ENCODE assay signal across 16 cellular contexts in genomic region chr2:45210466-45211195, GRCh38.
A peak's percentile ranks its signal among the peaks of the same experiment; 100 is the strongest.
DNase-seq lines count a peak whose midpoint lies in the region; ATAC-seq, FAIRE-seq and TF ChIP-seq lines count a peak whose summit lies in the region.
"Had no signal": no experiment of that assay in that cellular context is flagged by ENCODE, and none has a peak within 500 bp of the region (broad histone marks: within the 10 kb centered on the region; RNA-seq: fewer than 3 reads in every experiment).

No MANE protein-coding gene starts in this region.

- peak; percentile 72 for FAIRE-seq in urothelium cell line (lab: Jason Lieb, UNC)
- no peak for FAIRE-seq in HepG2 (lab: Jason Lieb, UNC)
- FAIRE-seq: D721Med, endometrium had no signal

- dilution Hi-C loops in mammary epithelial cell (cut with HindIII; ENCODE audit: low sequenced_read_pairs): no loop called here

- no peaks in the 10 kb centered on the region for H3F3A ChIP-seq in OCI-LY1 (ENCODE audit: insufficient read depth, low read length)

- WGBS in mammary epithelial cell (ENCODE audit: low coverage, missing lambda C conversion rate): 87% methylated on average over 8 of the region's 8 CpGs
- WGBS in HepG2 (ENCODE audit: low lambda C conversion rate): 72% methylated on average over 8 of the region's 8 CpGs

- H2AFZ ChIP-seq in OCI-LY1 (ENCODE audit: low read length) (0 out of 2 replicates have a peak overlapping the region, but pooled peaks have one; percentile 70), mammary epithelial cell (ENCODE audit: low read depth, low read length) (no peak overlapping the region), HepG2 (ENCODE audit: low read length) (no peak overlapping the region)

- no peak overlapping the region for H3K27ac ChIP-seq in breast epithelium
- no peak overlapping the region for H3K27ac ChIP-seq in OCI-LY1 (ENCODE audit: low read depth, low read length, poor library complexity, severe bottlenecking)
- H3K27ac ChIP-seq in mammary epithelial cell (ENCODE audit: insufficient read depth, low read depth, low read length): no peak overlapping the region
- H3K27ac ChIP-seq in HepG2 (ENCODE audit: extremely low read length, insufficient read depth, low read length): no peak overlapping the region
- H3K27ac ChIP-seq: heart left ventricle had no signal

- no peak overlapping the region for H3K4me2 ChIP-seq in OCI-LY1 (ENCODE audit: low read length)
- H3K4me2 ChIP-seq in mammary epithelial cell (ENCODE audit: insufficient read depth, low read depth, low read length): no peak overlapping the region
- no peak overlapping the region for H3K4me2 ChIP-seq in HepG2 (ENCODE audit: low read depth, low read length)

- H3K9me3 Mint-ChIP-seq in MCF 10A (ENCODE audit: unreplicated experiment): no peaks in the 10 kb centered on the region
- H3K9me3 Mint-ChIP-seq: activated naive CD8-positive, alpha-beta T cell treated with anti-CD3 and anti-CD28 coated beads, Interleukin-2, amount 10 ng/mL, durations not matched to agents 7 days and 5 days had no signal

- no peaks in the 10 kb centered on the region for H3K36me3 ChIP-seq in breast epithelium
- H3K36me3 ChIP-seq in OCI-LY1 (ENCODE audit: insufficient read depth, low read length): no peaks in the 10 kb centered on the region
- no peaks in the 10 kb centered on the region for H3K36me3 ChIP-seq in mammary epithelial cell (ENCODE audit: insufficient read depth, low read length)
- H3K36me3 ChIP-seq in HepG2 (replicated peaks in 1 of 2; ENCODE audit: control insufficient read depth in 1 of 2, insufficient read depth in 2 of 2, low read length in 2 of 2): no peaks in the 10 kb centered on the region
- H3K36me3 ChIP-seq: heart left ventricle had no signal

- H3K9me2 ChIP-seq in OCI-LY1 (ENCODE audit: low read depth, low read length): no peaks in the 10 kb centered on the region

- no peak for TF ChIP-seq POLR2A in breast epithelium (IDR thresholded peaks at IDR 0.05)
- TF ChIP-seq POLR2A in HepG2 (IDR thresholded peaks at IDR 0.05; ENCODE audit: insufficient read depth in 1 of 2, low read depth in 2 of 2, low read length in 2 of 2): no peak

- POLR2A ChIA-PET in MCF 10A (lab: Yijun Ruan, JAX) (no interaction called here), HepG2 (lab: Yijun Ruan, JAX) (no interaction called here)

- no peaks in the 10 kb centered on the region for H3K4me1 Mint-ChIP-seq in MCF 10A (ENCODE audit: insufficient read depth, unreplicated experiment)
- H3K4me1 Mint-ChIP-seq: activated naive CD8-positive, alpha-beta T cell treated with anti-CD3 and anti-CD28 coated beads, Interleukin-2, amount 10 ng/mL, durations not matched to agents 7 days and 5 days had no signal

- H3K4me1 ChIP-seq in breast epithelium (no peaks in the 10 kb centered on the region), OCI-LY1 (ENCODE audit: insufficient read depth, low read length, severe bottlenecking) (peaks cover 10% of the 10 kb centered on the region), mammary epithelial cell (ENCODE audit: insufficient read depth, low read length) (no peaks in the 10 kb centered on the region), HepG2 (ENCODE audit: insufficient read depth, low read length) (no peaks in the 10 kb centered on the region)
- H3K4me1 ChIP-seq: heart left ventricle had no signal

- H3K79me2 ChIP-seq in OCI-LY1 (ENCODE audit: insufficient read depth, low read length) (no peaks in the 10 kb centered on the region), mammary epithelial cell (ENCODE audit: insufficient read depth, low read length) (no peaks in the 10 kb centered on the region), HepG2 (ENCODE audit: insufficient read depth, low read length) (no peaks in the 10 kb centered on the region)

- CTCF ChIA-PET in MCF 10A (lab: Yijun Ruan, JAX): interaction anchor here (0.6 kb wide), 1 partner anchor 129 kb away, joined by 3 read pairs; no protein-coding TSS in a partner anchor
- CTCF ChIA-PET in mammary epithelial cell (lab: Charles Lee; ENCODE audit: low non-redundant PET): no interaction called here
- CTCF ChIA-PET in HepG2 (lab: Yijun Ruan, JAX; ENCODE audit: low intra/inter-chr PET ratio, low total read pairs): no interaction called here

- BruUV-seq in MCF 10A (replicated peaks; lab: Mats Ljungman, UMichigan) (no TSS peak), mammary epithelial cell (replicated peaks; lab: Mats Ljungman, UMichigan) (no TSS peak), HepG2 (replicated peaks; lab: Mats Ljungman, UMichigan) (no TSS peak)

- H3K27me3 ChIP-seq in breast epithelium (no peaks in the 10 kb centered on the region), OCI-LY1 (ENCODE audit: insufficient read depth, low read length) (no peaks in the 10 kb centered on the region), mammary epithelial cell (ENCODE audit: insufficient read depth, low read length) (no peaks in the 10 kb centered on the region), HepG2 (ENCODE audit: control insufficient read depth in 1 of 2, insufficient read depth in 2 of 2, low read length in 2 of 2) (peaks cover 0 to 4% of the 10 kb centered on the region in 2 experiments; a peak in 2 of 5 replicates)
- H3K27me3 ChIP-seq: heart left ventricle had no signal

- H3K27ac Mint-ChIP-seq in MCF 10A (ENCODE audit: low read depth, unreplicated experiment): no peak overlapping the region
- H3K27ac Mint-ChIP-seq: activated naive CD8-positive, alpha-beta T cell treated with anti-CD3 and anti-CD28 coated beads, Interleukin-2, amount 10 ng/mL, durations not matched to agents 7 days and 5 days had no signal

- no peaks in the 10 kb centered on the region for H3K9me3 ChIP-seq in breast epithelium
- no peaks in the 10 kb centered on the region for H3K9me3 ChIP-seq in OCI-LY1 (ENCODE audit: low read length)
- no peaks in the 10 kb centered on the region for H3K9me3 ChIP-seq in mammary epithelial cell (replicated peaks; ENCODE audit: insufficient read depth, low read length)
- H3K9me3 ChIP-seq in HepG2 (ENCODE audit: low read length): no peaks in the 10 kb centered on the region
- H3K9me3 ChIP-seq: heart left ventricle had no signal

- no peaks in the 10 kb centered on the region for H3K27me3 Mint-ChIP-seq in MCF 10A (ENCODE audit: insufficient read depth, unreplicated experiment)

- in situ Hi-C loops in mammary epithelial cell (cut with MboI; ENCODE audit: low sequenced_read_pairs in 2 of 2): no loop called here
- in situ Hi-C loops in HepG2 (cut with HindIII; ENCODE audit: extremely low pct_ligation_motif_present, low pct_unique_long_range_greater_than_20kb): no loop called here

- H3K36me3 Mint-ChIP-seq in MCF 10A (ENCODE audit: insufficient read depth, unreplicated experiment): no peaks in the 10 kb centered on the region
- H3K36me3 Mint-ChIP-seq: activated naive CD8-positive, alpha-beta T cell treated with anti-CD3 and anti-CD28 coated beads, Interleukin-2, amount 10 ng/mL, durations not matched to agents 7 days and 5 days had no signal

- no peak overlapping the region for H3K4me3 Mint-ChIP-seq in MCF 10A (ENCODE audit: unreplicated experiment)
- H3K4me3 Mint-ChIP-seq: activated naive CD8-positive, alpha-beta T cell treated with anti-CD3 and anti-CD28 coated beads, Interleukin-2, amount 10 ng/mL, durations not matched to agents 7 days and 5 days had no signal

- intact Hi-C loops in MCF 10A (cut with micrococcal nuclease): no loop called here
- intact Hi-C loops in breast epithelium (cut with DNase I; ENCODE audit: low total_unique reads): no loop called here
- intact Hi-C loops in mammary epithelial cell (cut with micrococcal nuclease): no loop called here
- intact Hi-C loops in HepG2 (cut with micrococcal nuclease; ENCODE audit: unreplicated experiment): no loop called here

- H3K4me3 ChIP-seq in breast epithelium (no peak overlapping the region), OCI-LY1 (ENCODE audit: low read depth, low read length, poor library complexity, severe bottlenecking) (no peak overlapping the region), mammary epithelial cell (replicated peaks in 1 of 3; ENCODE audit: insufficient read depth in 1 of 3, low read depth in 2 of 3, low read length in 3 of 3) (no peak overlapping the region), HepG2 (replicated peaks in 1 of 3; ENCODE audit: insufficient read depth in 1 of 3, low read depth in 2 of 3, low read length in 3 of 3) (no peak overlapping the region)
- H3K4me3 ChIP-seq: heart left ventricle had no signal

- H4K20me1 ChIP-seq in OCI-LY1 (ENCODE audit: insufficient read depth, low read length) (no peaks in the 10 kb centered on the region), mammary epithelial cell (ENCODE audit: insufficient read depth, low read length) (no peaks in the 10 kb centered on the region), HepG2 (ENCODE audit: insufficient read depth, low read length) (no peaks in the 10 kb centered on the region)

- TF ChIP-seq EP300 in HepG2 (IDR thresholded peaks at IDR 0.05; ENCODE audit: low read depth in 2 of 2, low read length in 2 of 2): no peak
- TF ChIP-seq EP300 in HepG2 (CRISPR knock-in tag; IDR thresholded peaks at IDR 0.05; ENCODE audit: borderline replicate concordance): no peak

- H3K9ac ChIP-seq in OCI-LY1 (ENCODE audit: low read length) (no peak overlapping the region), mammary epithelial cell (ENCODE audit: insufficient read depth, low read length) (no peak overlapping the region), HepG2 (ENCODE audit: insufficient read depth, low read depth, low read length) (no peak overlapping the region)

- DNase-seq in MCF 10A (ENCODE audit: unreplicated experiment) (peak; percentile 41), breast epithelium (ENCODE audit: low spot score in 2 of 2) (no peak), mammary epithelial cell (peak; percentile 20), urothelium cell line (ENCODE audit: low spot score) (no peak), HepG2 (ENCODE audit: low spot score) (no peak)
- no peak for DNase-seq in activated CD4-positive, alpha-beta T cell treated with anti-CD3 and anti-CD28 coated beads for 1 hour
- DNase-seq: activated CD4-positive, alpha-beta T cell treated with anti-CD3 and anti-CD28 coated beads for 4 hours; activated naive CD8-positive, alpha-beta T cell treated with anti-CD3 and anti-CD28 coated beads, Interleukin-2, amount 10 ng/mL, durations not matched to agents 7 days and 5 days; activated T-cell treated with anti-CD3 and anti-CD28 coated beads, Interleukin-2, amount 50 U/mL, for 1 hour; heart left ventricle; NCI-H1105; posterior cingulate gyrus had no signal

- ATAC-seq in SK-N-SH treated with all-trans-retinoic acid at 6 μM for 48 hours (no peak), HepG2 (no peak)
- ATAC-seq: heart left ventricle had no signal

- TF ChIP-seq CTCF in MCF 10A (IDR thresholded peaks at IDR 0.05; ENCODE audit: unreplicated experiment) (no peak), breast epithelium (IDR thresholded peaks at IDR 0.05) (no peak), OCI-LY1 (IDR thresholded peaks at IDR 0.05; ENCODE audit: low read length) (no peak), mammary epithelial cell (conservative IDR thresholded peaks at IDR 0.05 in 1 of 2, IDR thresholded peaks at IDR 0.05 in 1 of 2; ENCODE audit: extremely low read depth in 1 of 2, insufficient read depth in 1 of 2, low read depth in 1 of 2, low read length in 2 of 2) (no peak), HepG2 (CRISPR knock-in tag; IDR thresholded peaks at IDR 0.05) (no peak)

- no peak for TF ChIP-seq RAD21 in HepG2 (CRISPR knock-in tag; IDR thresholded peaks at IDR 0.05)

TF ChIP-seq in SK-N-SH treated with all-trans-retinoic acid at 6 μM for 48 hours, 23 proteins besides CTCF, POLR2A, EP300 and RAD21 (continues in another document):
- no peak for TF ChIP-seq ZNF8 (CRISPR knock-in tag; IDR thresholded peaks at IDR 0.05)

Comparison
In these comparisons a context has a peak if more than half of its experiments do, and no peak if none do; other contexts are left out.
1. DNase-seq: peak in MCF 10A (single experiment) and mammary epithelial cell (single experiment); none in breast epithelium (0 of 2), urothelium cell line (single experiment), activated CD4-positive, alpha-beta T cell treated with anti-CD3 and anti-CD28 coated beads for 1 hour (single experiment) and HepG2 (single experiment).